In genomic region chr10:122911889-122912484, GRCh38 we compare ENCODE assay signal across 9 cellular contexts. TPM values are rescaled to one million over a fixed set of nuclear protein-coding genes. Genes with fewer than 3 reads are reported as not detected.
DNase-seq lines count a peak whose midpoint lies in the region; ATAC-seq and TF ChIP-seq lines count a peak whose summit lies in the region.
"Had no signal": no experiment of that assay in that cellular context is flagged by ENCODE, and none has a peak within 500 bp of the region (broad histone marks: within the 10 kb centered on the region; RNA-seq: fewer than 3 reads in every experiment).

No MANE protein-coding gene starts in this region.

- no peak overlapping the region for H2BK120ac ChIP-seq in H9 (ENCODE audit: low read depth, low read length, poor library complexity, severe bottlenecking)

- H4K8ac ChIP-seq in H9 (replicated peaks; ENCODE audit: insufficient read length, low read depth, low read length) = no peak overlapping the region

- no peak overlapping the region for H3K4me3 Mint-ChIP-seq in H9

- no peak overlapping the region for H2AFZ ChIP-seq in H9 (ENCODE audit: low read length)

- H3K27ac ChIP-seq in H9 (ENCODE audit: insufficient read length, low read depth, low read length) (no peak overlapping the region), liver (ENCODE audit: low read depth in 1 of 2, low read length in 2 of 2) (no peak overlapping the region), aorta (ENCODE audit: low read depth in 1 of 2, low read length in 2 of 2) (no peak overlapping the region)

- in situ Hi-C loops in SK-MEL-5 (cut with HindIII; ENCODE audit: low pct_unique_long_range_greater_than_20kb, low sequenced_read_pairs) = no loop called here
- in situ Hi-C loops in astrocyte of the spinal cord (cut with HindIII; ENCODE audit: low sequenced_read_pairs) = no loop called here

- H2AK5ac ChIP-seq in H9 (ENCODE audit: insufficient read length, low read length) = no peak overlapping the region

- H3K4ac ChIP-seq in H9 (ENCODE audit: low read depth, low read length) = no peak overlapping the region

- no peak overlapping the region for H2BK12ac ChIP-seq in H9 (ENCODE audit: insufficient read length, low read depth, low read length)

- no peaks in the 10 kb centered on the region for H4K20me1 ChIP-seq in H9 (ENCODE audit: control insufficient read depth, insufficient read depth, insufficient read length)

- H3K9me3 Mint-ChIP-seq in H9 = peaks cover 0 to 3% of the 10 kb centered on the region in 2 experiments; a peak in 1 of 5 replicates

- peak; percentile 76 for DNase-seq in H9
- DNase-seq in SK-MEL-5 (ENCODE audit: low read depth, low spot score) = peak; percentile 24
- DNase-seq in astrocyte of the spinal cord (ENCODE audit: low read depth, low spot score) = peak; percentile 57
- DNase-seq in stimulated activated naive CD8-positive, alpha-beta T cell treated with anti-CD3 and anti-CD28 coated beads, Interleukin-15, Interleukin-2, amounts not matched to agents 100 U/mL and 50 U/mL, for 24 hours = peak; percentile 64
- DNase-seq in aorta = no peak

- no peak overlapping the region for H3K14ac ChIP-seq in H9 (ENCODE audit: insufficient read depth, low read length)

- peaks cover 21% of the 10 kb centered on the region for H3K27me3 Mint-ChIP-seq in H9 (ENCODE audit: low read depth)

- H2BK5ac ChIP-seq in H9 (ENCODE audit: insufficient read length, low read length) = no peak overlapping the region

- H3K36me3 Mint-ChIP-seq in H9 (ENCODE audit: insufficient read depth in 1 of 3, low read depth in 3 of 3) = no peaks in the 10 kb centered on the region

- no peak overlapping the region for H3K27ac Mint-ChIP-seq in H9

- H3K4me1 ChIP-seq in H9 (ENCODE audit: insufficient read depth, low read length) = no peaks in the 10 kb centered on the region
- H3K4me1 ChIP-seq in liver (ENCODE audit: control insufficient read depth in 4 of 4, insufficient read depth in 4 of 4, low read length in 3 of 4) = no peaks in the 10 kb centered on the region
- no peaks in the 10 kb centered on the region for H3K4me1 ChIP-seq in aorta (ENCODE audit: control insufficient read depth in 1 of 2, insufficient read depth in 2 of 2, low read length in 2 of 2)

- H4K5ac ChIP-seq in H9 (ENCODE audit: insufficient read length, low read depth, low read length) = no peak overlapping the region

- peak; percentile 76 for ATAC-seq in stimulated activated naive CD8-positive, alpha-beta T cell treated with anti-CD3 and anti-CD28 coated beads, Interleukin-15, Interleukin-2, amounts not matched to agents 100 U/mL and 50 U/mL, for 24 hours
- ATAC-seq in GM21717 (IDR thresholded peaks at IDR 0.05; ENCODE audit: unreplicated experiment) = no peak
- no peak for ATAC-seq in HG02798 (IDR thresholded peaks at IDR 0.05; ENCODE audit: poor library complexity, unreplicated experiment)
- no peak for ATAC-seq in aorta (ENCODE audit: low FRiP score)
- ATAC-seq: Panc1 had no signal

- no peak overlapping the region for H3K4me3 ChIP-seq in astrocyte of the spinal cord (ENCODE audit: low read depth, low read length)
- H3K4me3 ChIP-seq in liver (ENCODE audit: low read depth in 1 of 3, low read length in 3 of 3) = no peak overlapping the region
- H3K4me3 ChIP-seq in aorta (ENCODE audit: low read length in 2 of 2) = no peak overlapping the region

- H3K27me3 ChIP-seq in H9 (ENCODE audit: insufficient read depth, low read length) (no peaks in the 10 kb centered on the region), liver (ENCODE audit: control insufficient read depth in 4 of 4, insufficient read depth in 4 of 4, low read length in 3 of 4) (no peaks in the 10 kb centered on the region), aorta (ENCODE audit: control insufficient read depth in 1 of 2, insufficient read depth in 2 of 2, low read length in 1 of 2) (no peaks in the 10 kb centered on the region)

- no peak overlapping the region for H3K4me2 ChIP-seq in H9 (ENCODE audit: insufficient read depth, insufficient read length, low read length)

- intact Hi-C loops in aorta (cut with DNase I) = no loop called here

- H3T11ph ChIP-seq in H9 (ENCODE audit: low read length) = no peak overlapping the region

- no peaks in the 10 kb centered on the region for H3K9me3 ChIP-seq in H9 (ENCODE audit: control insufficient read depth, low read depth, low read length)
- H3K9me3 ChIP-seq in liver (ENCODE audit: control insufficient read depth in 4 of 4, low read length in 3 of 4) = peaks cover 0 to 2% (median 0%) of the 10 kb centered on the region in 4 donors
- peaks cover 1% of the 10 kb centered on the region for H3K9me3 ChIP-seq in aorta (ENCODE audit: control insufficient read depth, low read length)

- no CpG with 5 or more reads among the region's 5 CpGs for WGBS in H9 (ENCODE audit: extremely low coverage, insufficient read length, low lambda C conversion rate)
- 24% methylated on average over 5 of the region's 5 CpGs for WGBS in liver
- 15 to 23% methylated on average over 5 of the region's 5 CpGs for WGBS in aorta, 2 donors

- no peaks in the 10 kb centered on the region for H3K79me1 ChIP-seq in H9 (ENCODE audit: insufficient read depth, low read depth, low read length, poor library complexity, severe bottlenecking)

- TF ChIP-seq RAD21 in liver (IDR thresholded peaks at IDR 0.05) = no peak

- H3K79me2 ChIP-seq in H9 (ENCODE audit: insufficient read depth, low read length) = no peaks in the 10 kb centered on the region

- H3K4me1 Mint-ChIP-seq in H9 = peaks cover 2 to 9% of the 10 kb centered on the region in 2 experiments; a peak in 3 of 4 replicates

- H2BK15ac ChIP-seq in H9 (ENCODE audit: low read depth, low read length) = no peak overlapping the region

- H3K23ac ChIP-seq in H9 (ENCODE audit: insufficient read length, low read depth, low read length) = no peak overlapping the region

- H3K56ac ChIP-seq in H9 (ENCODE audit: insufficient read length, low read depth, low read length) = no peak overlapping the region

- H3K18ac ChIP-seq in H9 (ENCODE audit: insufficient read length, low read depth, low read length) = no peak overlapping the region

- H2BK20ac ChIP-seq in H9 (ENCODE audit: low read depth, low read length, poor library complexity, severe bottlenecking) = no peak overlapping the region

- H4K91ac ChIP-seq in H9 (ENCODE audit: insufficient read length, low read depth, low read length) = no peak overlapping the region

- TF ChIP-seq CTCF in H9 (conservative IDR thresholded peaks at IDR 0.05) = no peak
- TF ChIP-seq CTCF in astrocyte of the spinal cord (IDR thresholded peaks at IDR 0.05; ENCODE audit: low read depth, low read length) = no peak
- TF ChIP-seq CTCF in liver (IDR thresholded peaks at IDR 0.05; ENCODE audit: low read depth, low read length, missing input control) = no peak

- H3K9ac ChIP-seq in H9 (ENCODE audit: extremely low read depth, insufficient read length, low read length) (no peak overlapping the region), liver (ENCODE audit: low read depth in 1 of 2, low read length in 2 of 2) (no peak overlapping the region)

- H3K36me3 ChIP-seq in liver (ENCODE audit: control insufficient read depth in 4 of 4, insufficient read depth in 3 of 4, low read depth in 1 of 4, low read length in 3 of 4) (no peaks in the 10 kb centered on the region), aorta (ENCODE audit: control insufficient read depth in 1 of 2, insufficient read depth in 2 of 2, low read length in 1 of 2) (no peaks in the 10 kb centered on the region)

- H3K23me2 ChIP-seq in H9 (ENCODE audit: insufficient read length, low read depth, low read length, poor library complexity, severe bottlenecking) = no peaks in the 10 kb centered on the region

TF ChIP-seq in liver, 16 proteins besides CTCF, POLR2A, EP300 and RAD21 (continues in another document):
- no peak for TF ChIP-seq HNF4G (IDR thresholded peaks at IDR 0.05)

RNA-seq across cellular contexts. Expression of gene FAM24A, which starts 1.6 kb away (rescaled TPM):
- total RNA-seq in H9 (2021) (not detected in 2 replicates), liver (not detected), aorta (not detected)
- total RNA-seq in SK-MEL-5 (2014; rRNA removed; shearing (Covaris generic)) = not detected in 2 replicates
- not detected in 2 replicates for polyA plus RNA-seq in SK-MEL-5 (2015; cell fraction: cytosol; rRNA removed)
- polyA plus RNA-seq in SK-MEL-5 (2015; cell fraction: nucleus; rRNA removed) = not detected in 2 replicates
- polyA plus RNA-seq in liver (not detected), aorta (not detected)

RNA-seq across cellular contexts. Expression of gene FAM24B, which starts 32.6 kb away (rescaled TPM):
- total RNA-seq in H9 (2021) = not detected in 2 replicates
- 0.45 TPM in 1 of 2 replicates, not detected in the other for total RNA-seq in SK-MEL-5 (2014; rRNA removed; shearing (Covaris generic))
- 0.44 and 1.2 TPM in 2 replicates for polyA plus RNA-seq in SK-MEL-5 (2015; cell fraction: cytosol; rRNA removed)
- polyA plus RNA-seq in SK-MEL-5 (2015; cell fraction: nucleus; rRNA removed) = 2.7 and 6.1 TPM in 2 replicates
- 1 to 10 TPM in 1 of 2 donors, under 1 TPM in 1; 0.84 to 2.0 TPM for total RNA-seq in liver
- under 1 TPM in 1 of 2 donors, not detected in 1; 0.21 TPM for polyA plus RNA-seq in liver
- 1 to 10 TPM; 1.2 to 3.9 TPM for total RNA-seq in aorta
- polyA plus RNA-seq in aorta = 1 to 10 TPM; 1.1 to 2.1 TPM

RNA-seq across cellular contexts. Expression of gene C10orf88, which starts 42.0 kb away (rescaled TPM):
- total RNA-seq in H9 (2021) (10.9 and 11.7 TPM in 2 replicates), liver (1 to 10 TPM; 4.3 to 8.4 TPM), aorta (10 to 100 TPM in 1 of 2 donors, 1 to 10 TPM in 1; 9.7 to 11.7 TPM)
- total RNA-seq in SK-MEL-5 (2014; rRNA removed; shearing (Covaris generic)) = 9.7 and 12.5 TPM in 2 replicates
- polyA plus RNA-seq in SK-MEL-5 (2015; cell fraction: cytosol; rRNA removed) = 7.1 and 7.3 TPM in 2 replicates
- 11.0 and 12.5 TPM in 2 replicates for polyA plus RNA-seq in SK-MEL-5 (2015; cell fraction: nucleus; rRNA removed)
- polyA plus RNA-seq in liver (1 to 10 TPM; 2.2 to 3.0 TPM), aorta (1 to 10 TPM; 3.6 to 6.1 TPM)

Comparison
In these comparisons a context has a peak if more than half of its experiments do, and no peak if none do; other contexts are left out.
1. DNase-seq: peak in H9 (single experiment), SK-MEL-5 (single experiment), astrocyte of the spinal cord (single experiment) and stimulated activated naive CD8-positive, alpha-beta T cell treated with anti-CD3 and anti-CD28 coated beads, Interleukin-15, Interleukin-2, amounts not matched to agents 100 U/mL and 50 U/mL, for 24 hours (single experiment); none in aorta (0 of 2).